ENCODE assay signal across 8 cellular contexts in genomic region chr19:45467456-45468158, GRCh38.
DNase-seq lines count a peak whose midpoint lies in the region; ATAC-seq and TF ChIP-seq lines count a peak whose summit lies in the region.

Gene FOSB (plus strand): TSS chr19:45467996. CDS start chr19:45468587, 591 bp downstream.

- H3K4me3 ChIP-seq in choroid plexus epithelial cell (ENCODE audit: low read depth, low read length), result peak within 1 kb of the TSS; percentile 92

- peak within 1 kb of the TSS; percentile 98 for H3K27ac ChIP-seq in layer of hippocampus (ENCODE audit: low read depth, low read length)

- ATAC-seq in GM18867 (IDR thresholded peaks at IDR 0.05; ENCODE audit: unreplicated experiment) (peak; percentile 44), HG03175 (IDR thresholded peaks at IDR 0.05; ENCODE audit: unreplicated experiment) (peak; percentile 38)

- DNase-seq in ACHN, result peak; percentile 91
- DNase-seq in NCI-H446 (lab: John Stamatoyannopoulos, UW), result peak; percentile 97 to 98
- DNase-seq in activated CD4-positive, alpha-beta T cell treated with anti-CD3 and anti-CD28 coated beads for 4 hours, result peak; percentile 93 to 97
- peak; percentile 96 for DNase-seq in choroid plexus epithelial cell (ENCODE audit: low read depth)
- DNase-seq in stimulated activated CD4-positive, alpha-beta T cell treated with anti-CD3 and anti-CD28 coated beads, Interleukin-1b, Interleukin-23, amount 100 ng/mL, for 24 hours (ENCODE audit: low read depth in 4 of 4, low spot score in 1 of 4), result peak; percentile 84 to 93 (median 86)

- in situ Hi-C loops in ACHN (cut with HindIII; ENCODE audit: low pct_ligation_motif_present, low pct_unique_long_range_greater_than_20kb, low sequenced_read_pairs), result no loop called here

- TF ChIP-seq CTCF in choroid plexus epithelial cell (conservative IDR thresholded peaks at IDR 0.05; ENCODE audit: low read depth, low read length), result peak; percentile 27

- no peaks in the 10 kb centered on the region for H3K27me3 ChIP-seq in layer of hippocampus (ENCODE audit: control insufficient read depth, insufficient read depth, low read length)

Comparison
In these comparisons a context has a peak if more than half of its experiments do, and no peak if none do; other contexts are left out.
1. Peak in every context shown above with its lines: DNase-seq, ATAC-seq, H3K4me3 ChIP-seq and H3K27ac ChIP-seq.